In the genomic region with DNA sequence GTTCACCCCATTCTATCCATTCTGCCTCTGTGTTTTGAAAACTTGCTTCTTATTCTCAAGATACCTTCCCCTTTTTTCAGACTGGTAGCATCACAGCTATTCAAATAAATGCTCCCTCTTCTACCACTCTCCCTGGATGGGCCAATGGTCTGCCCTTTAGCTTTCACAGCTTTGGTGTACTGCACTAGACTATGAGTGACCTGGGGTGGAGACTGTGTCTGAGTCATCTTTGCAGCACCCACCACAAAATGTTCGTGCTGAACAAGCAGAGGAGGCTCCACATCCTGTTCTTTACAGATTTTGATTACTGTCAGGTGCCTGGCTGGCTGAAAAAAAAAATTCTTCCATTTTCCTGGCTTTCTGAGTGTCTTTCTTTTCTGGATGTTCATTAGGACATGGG, we compare ENCODE assay signal across 8 cellular contexts.
A peak's percentile ranks its signal among the peaks of the same experiment; 100 is the strongest.
DNase-seq lines count a peak whose midpoint lies in the region; ATAC-seq and TF ChIP-seq lines count a peak whose summit lies in the region.

No MANE protein-coding gene starts in this region.

- TF ChIP-seq CTCF in neural progenitor cell (IDR thresholded peaks at IDR 0.05), result no peak

- no peaks in the 10 kb centered on the region for H3K4me1 ChIP-seq in neural progenitor cell

- H3K79me2 ChIP-seq in neural progenitor cell (ENCODE audit: low read depth), result no peaks in the 10 kb centered on the region

- intact Hi-C loops in activated CD4-positive, alpha-beta T cell treated with anti-CD3 and anti-CD28 coated beads, Interleukin-2, amount 10 ng/mL, durations not matched to agents 24 days and 14 days (cut with micrococcal nuclease), result loop anchor here (1.0 kb wide), 1 partner anchor 38 kb away; no protein-coding TSS in a partner anchor

- H3K4me2 ChIP-seq in neural progenitor cell, result no peak overlapping the region

- ATAC-seq in HG02970 (IDR thresholded peaks at IDR 0.05; ENCODE audit: low FRiP score, unreplicated experiment), result peak; percentile 59

- no peak overlapping the region for H3K9ac ChIP-seq in neural progenitor cell

- peaks cover 18% of the 10 kb centered on the region for H3K4me1 Mint-ChIP-seq in activated CD4-positive, alpha-beta T cell treated with anti-CD3 and anti-CD28 coated beads, Interleukin-2, amount 10 ng/mL, durations not matched to agents 24 days and 14 days
- H3K4me1 Mint-ChIP-seq in neural progenitor cell, result peaks cover 2% of the 10 kb centered on the region

- no peaks in the 10 kb centered on the region for H3K36me3 Mint-ChIP-seq in activated CD4-positive, alpha-beta T cell treated with anti-CD3 and anti-CD28 coated beads, Interleukin-2, amount 10 ng/mL, durations not matched to agents 24 days and 14 days (ENCODE audit: low read depth)
- no peaks in the 10 kb centered on the region for H3K36me3 Mint-ChIP-seq in neural progenitor cell

- no peaks in the 10 kb centered on the region for H4K20me1 ChIP-seq in neural progenitor cell (ENCODE audit: low read depth)

- H3K9me3 Mint-ChIP-seq in activated CD4-positive, alpha-beta T cell treated with anti-CD3 and anti-CD28 coated beads, Interleukin-2, amount 10 ng/mL, durations not matched to agents 24 days and 14 days, result no peaks in the 10 kb centered on the region
- H3K9me3 Mint-ChIP-seq in neural progenitor cell, result peaks cover 2% of the 10 kb centered on the region

- H3K27me3 ChIP-seq in neural progenitor cell, result no peaks in the 10 kb centered on the region

- no peaks in the 10 kb centered on the region for H3K9me3 ChIP-seq in neural progenitor cell (ENCODE audit: low read depth)

- H3F3A ChIP-seq in neural progenitor cell (ENCODE audit: low read depth), result peaks cover 14% of the 10 kb centered on the region

- H3K4me3 Mint-ChIP-seq in activated CD4-positive, alpha-beta T cell treated with anti-CD3 and anti-CD28 coated beads, Interleukin-2, amount 10 ng/mL, durations not matched to agents 24 days and 14 days, result peak overlapping the region; percentile 21
- no peak overlapping the region for H3K4me3 Mint-ChIP-seq in neural progenitor cell

- H3K36me3 ChIP-seq in neural progenitor cell, result no peaks in the 10 kb centered on the region

- no peak overlapping the region for H2AFZ ChIP-seq in neural progenitor cell (replicated peaks)

- DNase-seq in GM04504 (ENCODE audit: low read depth) (peak; percentile 60), fibroblast of the conjunctiva (ENCODE audit: low read depth) (peak; percentile 28), NCI-H345 (lab: John Stamatoyannopoulos, UW) (no peak), iPS-NIHi11 (ENCODE audit: low spot score) (no peak), DMS 273 (lab: John Stamatoyannopoulos, UW; ENCODE audit: unreplicated experiment) (no peak), neural progenitor cell (ENCODE audit: low spot score) (no peak)
- DNase-seq in activated CD4-positive, alpha-beta T cell treated with anti-CD3 and anti-CD28 coated beads, Interleukin-2, amount 10 ng/mL, durations not matched to agents 24 days and 14 days, result peak; percentile 81

- H3K4me3 ChIP-seq in neural progenitor cell, result no peak overlapping the region

- H3K27ac Mint-ChIP-seq in activated CD4-positive, alpha-beta T cell treated with anti-CD3 and anti-CD28 coated beads, Interleukin-2, amount 10 ng/mL, durations not matched to agents 24 days and 14 days, result peak overlapping the region; percentile 58
- no peak overlapping the region for H3K27ac Mint-ChIP-seq in neural progenitor cell

- H3K27ac ChIP-seq in neural progenitor cell, result no peak overlapping the region

- H3K27me3 Mint-ChIP-seq in activated CD4-positive, alpha-beta T cell treated with anti-CD3 and anti-CD28 coated beads, Interleukin-2, amount 10 ng/mL, durations not matched to agents 24 days and 14 days, result peaks cover 4% of the 10 kb centered on the region
- no peaks in the 10 kb centered on the region for H3K27me3 Mint-ChIP-seq in neural progenitor cell (ENCODE audit: insufficient read depth, low read depth)

Comparison
In these comparisons a context has a peak if more than half of its experiments do, and no peak if none do; other contexts are left out.
1. DNase-seq: peak in GM04504 (single experiment), activated CD4-positive, alpha-beta T cell treated with anti-CD3 and anti-CD28 coated beads, Interleukin-2, amount 10 ng/mL, durations not matched to agents 24 days and 14 days (single experiment) and fibroblast of the conjunctiva (single experiment); none in NCI-H345 (single experiment), iPS-NIHi11 (single experiment), DMS 273 (single experiment) and neural progenitor cell (single experiment).